Comparison of ENCODE assay signal across 15 cellular contexts in genomic region chr1:29655145-29655544, GRCh38.
"Had no signal": no experiment of that assay in that cellular context is flagged by ENCODE, and none has a peak within 500 bp of the region (broad histone marks: within the 10 kb centered on the region; RNA-seq: fewer than 3 reads in every experiment).

No MANE protein-coding gene starts in this region.

- H3K9me3 Mint-ChIP-seq: effector memory CD8-positive, alpha-beta T cell had no signal

- ATAC-seq: activated CD4-positive, CD25-positive, alpha-beta regulatory T cell treated with anti-CD3 and anti-CD28 coated beads, Interleukin-2, amount 50 U/mL, for 24 hours; activated T-cell treated with anti-CD3 and anti-CD28 coated beads, Interleukin-2, amount 50 U/mL, for 72 hours; effector memory CD8-positive, alpha-beta T cell; heart left ventricle; left lung had no signal

- H3K36me3 ChIP-seq: heart left ventricle, left lung, thoracic aorta had no signal

- H3K27me3 ChIP-seq: left lung had no signal

- H3K27ac ChIP-seq: epithelial cell of prostate, heart left ventricle, left lung, thoracic aorta had no signal

- DNase-seq: activated CD4-positive, alpha-beta T cell treated with anti-CD3 and anti-CD28 coated beads, Interleukin-2, amount 50 U/mL, for 1 hour; activated gamma-delta T cell treated with Interleukin-2 at 50 U/mL for 16 hours; activated T-cell treated with anti-CD3 and anti-CD28 coated beads, Interleukin-2, amount 50 U/mL, for 72 hours; amniotic stem cell; central memory CD4-positive, alpha-beta T cell; effector memory CD8-positive, alpha-beta T cell; heart left ventricle; left lung; mammary epithelial cell; naive B cell had no signal

- H3K4me2 ChIP-seq: smooth muscle cell had no signal

- H3K36me3 Mint-ChIP-seq: activated naive CD8-positive, alpha-beta T cell; naive B cell had no signal

- H3K4me3 ChIP-seq: heart left ventricle, left lung, smooth muscle cell, thoracic aorta had no signal

- H3K4me1 ChIP-seq: heart left ventricle, left lung had no signal

- H3K27ac Mint-ChIP-seq: activated naive CD8-positive, alpha-beta T cell; activated T-cell treated with anti-CD3 and anti-CD28 coated beads, Interleukin-2, amount 50 U/mL, for 72 hours; effector memory CD8-positive, alpha-beta T cell had no signal

- H3K4me3 Mint-ChIP-seq: activated naive CD8-positive, alpha-beta T cell; activated T-cell treated with anti-CD3 and anti-CD28 coated beads, Interleukin-2, amount 50 U/mL, for 72 hours; effector memory CD8-positive, alpha-beta T cell; naive B cell had no signal

- H3K9me3 ChIP-seq: thoracic aorta had no signal

- H3K4me1 Mint-ChIP-seq: naive B cell had no signal
